Comparison of ENCODE assay signal across 1 cellular context in the genomic region with DNA sequence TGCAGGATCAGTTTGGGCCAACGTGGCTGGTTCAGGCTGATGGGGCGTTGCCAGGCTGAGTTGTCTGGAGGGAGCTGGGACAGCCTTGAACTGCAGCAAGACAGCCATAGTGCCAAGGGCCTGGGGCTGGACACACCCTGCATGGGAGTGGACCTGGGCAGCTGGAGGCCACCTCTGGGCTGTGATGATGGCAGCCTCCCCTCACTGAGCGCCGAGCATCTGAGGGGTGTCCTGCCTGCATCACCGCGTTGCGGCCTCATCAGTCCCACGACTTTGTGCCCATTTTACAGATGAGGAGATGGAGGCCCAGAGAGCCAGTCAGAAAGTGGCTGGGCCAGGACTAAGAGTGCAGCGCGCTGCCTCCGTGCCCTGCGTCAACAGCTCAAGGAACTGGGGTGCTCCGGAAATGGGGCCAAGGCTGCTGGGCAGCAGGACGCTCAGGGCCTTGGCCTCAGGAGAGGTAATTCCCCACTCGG.
TF ChIP-seq lines count a peak whose summit lies in the region.

No MANE protein-coding gene starts in this region.

TF ChIP-seq in HCT116, 20 proteins besides CTCF, POLR2A, EP300 and RAD21:
- no peak for TF ChIP-seq ATF3 (IDR thresholded peaks at IDR 0.05)
- TF ChIP-seq ZFX (IDR thresholded peaks at IDR 0.05): no peak
- no peak for TF ChIP-seq EZH2 (IDR thresholded peaks at IDR 0.05)
- TF ChIP-seq POLR2AphosphoS5 (IDR thresholded peaks at IDR 0.05; ENCODE audit: low read depth, low read length): no peak
- TF ChIP-seq YY1 (IDR thresholded peaks at IDR 0.05; ENCODE audit: extremely low read depth, insufficient replicate concordance, low read depth, low read length): no peak
- no peak for TF ChIP-seq CBX3 (IDR thresholded peaks at IDR 0.05; ENCODE audit: low read depth)
